ENCODE assay signal across 9 cellular contexts in genomic region chr9:35914307-35914807, GRCh38. TPM values are rescaled to one million over a fixed set of nuclear protein-coding genes. Genes with fewer than 3 reads are reported as not detected.
A peak's percentile ranks its signal among the peaks of the same experiment; 100 is the strongest.
DNase-seq lines count a peak whose midpoint lies in the region; ATAC-seq and TF ChIP-seq lines count a peak whose summit lies in the region.
"Had no signal": no experiment of that assay in that cellular context is flagged by ENCODE, and none has a peak within 500 bp of the region (broad histone marks: within the 10 kb centered on the region; RNA-seq: fewer than 3 reads in every experiment).

No MANE protein-coding gene starts in this region.

- H3K4me1 ChIP-seq in cardiac muscle cell (ENCODE audit: low read depth), result peaks cover 9% of the 10 kb centered on the region

- peak overlapping the region; percentile 4 for H3K27ac ChIP-seq in cardiac muscle cell

- TF ChIP-seq CTCF in GM12865 (IDR thresholded peaks at IDR 0.05; ENCODE audit: insufficient read depth, low read depth, low read length, missing control alignments) (no peak), cardiac muscle cell (IDR thresholded peaks at IDR 0.05; ENCODE audit: low read depth, low read length) (no peak)

- peak; percentile 42 for ATAC-seq in sciatic nerve

- intact Hi-C loops in sciatic nerve (cut with DNase I), result no loop called here

- no peaks in the 10 kb centered on the region for H3K27me3 ChIP-seq in cardiac muscle cell

- H3K36me3 ChIP-seq in cardiac muscle cell, result no peaks in the 10 kb centered on the region

- no peak overlapping the region for H3K4me3 ChIP-seq in GM12865 (ENCODE audit: low read depth, low read length)
- no peak overlapping the region for H3K4me3 ChIP-seq in cardiac muscle cell

- H3K9me3 ChIP-seq in cardiac muscle cell (ENCODE audit: low read depth), result no peaks in the 10 kb centered on the region

- DNase-seq in GM12865 (ENCODE audit: low read depth), result peak; percentile 21
- DNase-seq in T follicular helper cell (ENCODE audit: low read depth), result peak; percentile 8
- DNase-seq in cardiac muscle cell (ENCODE audit: low read depth in 1 of 2, low spot score in 1 of 2), result peak; percentile 68 to 86
- no peak for DNase-seq in sciatic nerve (ENCODE audit: low spot score)
- DNase-seq in iPS-NIHi11 (ENCODE audit: low spot score), result no peak
- no peak for DNase-seq in NOMO-1 treated with dmso at 0.1 percent for 144 hours (lab: John Stamatoyannopoulos, UW; ENCODE audit: unreplicated experiment)
- no peak for DNase-seq in midbrain (lab: John Stamatoyannopoulos, UW)
- no peak for DNase-seq in cerebellar nuclear complex (lab: John Stamatoyannopoulos, UW)
- DNase-seq: NCI-H446 had no signal

RNA-seq across cellular contexts. Expression of gene SPAAR, which starts 5.1 kb away (rescaled TPM):
- 0.07 and 0.09 TPM in 2 replicates for total RNA-seq in cardiac muscle cell
- polyA plus RNA-seq in cardiac muscle cell, result 0.15 TPM in 1 of 2 replicates, not detected in the other
- 5.8 TPM for total RNA-seq in sciatic nerve

RNA-seq across cellular contexts. Expression of gene HRCT1, which starts 8.4 kb away (rescaled TPM):
- not detected in 2 replicates for total RNA-seq in cardiac muscle cell
- not detected in 2 replicates for polyA plus RNA-seq in cardiac muscle cell
- total RNA-seq in sciatic nerve, result 4.5 TPM

RNA-seq across cellular contexts. Expression of gene OR2S2, which starts 43.6 kb away (rescaled TPM):
- total RNA-seq in cardiac muscle cell (not detected in 2 replicates), sciatic nerve (not detected)
- polyA plus RNA-seq in cardiac muscle cell, result not detected in 2 replicates

RNA-seq across cellular contexts. Expression of gene OR13J1, which starts 44.2 kb away (rescaled TPM):
- total RNA-seq in cardiac muscle cell (not detected in 2 replicates), sciatic nerve (not detected)
- polyA plus RNA-seq in cardiac muscle cell, result not detected in 2 replicates

Comparison
In these comparisons a context has a peak if more than half of its experiments do, and no peak if none do; other contexts are left out.
1. DNase-seq: peak in GM12865 (single experiment), T follicular helper cell (single experiment) and cardiac muscle cell (2 of 2); none in sciatic nerve (single experiment), iPS-NIHi11 (single experiment), NOMO-1 treated with dmso at 0.1 percent for 144 hours (single experiment), midbrain (single experiment) and cerebellar nuclear complex (0 of 2).